In the genomic region with DNA sequence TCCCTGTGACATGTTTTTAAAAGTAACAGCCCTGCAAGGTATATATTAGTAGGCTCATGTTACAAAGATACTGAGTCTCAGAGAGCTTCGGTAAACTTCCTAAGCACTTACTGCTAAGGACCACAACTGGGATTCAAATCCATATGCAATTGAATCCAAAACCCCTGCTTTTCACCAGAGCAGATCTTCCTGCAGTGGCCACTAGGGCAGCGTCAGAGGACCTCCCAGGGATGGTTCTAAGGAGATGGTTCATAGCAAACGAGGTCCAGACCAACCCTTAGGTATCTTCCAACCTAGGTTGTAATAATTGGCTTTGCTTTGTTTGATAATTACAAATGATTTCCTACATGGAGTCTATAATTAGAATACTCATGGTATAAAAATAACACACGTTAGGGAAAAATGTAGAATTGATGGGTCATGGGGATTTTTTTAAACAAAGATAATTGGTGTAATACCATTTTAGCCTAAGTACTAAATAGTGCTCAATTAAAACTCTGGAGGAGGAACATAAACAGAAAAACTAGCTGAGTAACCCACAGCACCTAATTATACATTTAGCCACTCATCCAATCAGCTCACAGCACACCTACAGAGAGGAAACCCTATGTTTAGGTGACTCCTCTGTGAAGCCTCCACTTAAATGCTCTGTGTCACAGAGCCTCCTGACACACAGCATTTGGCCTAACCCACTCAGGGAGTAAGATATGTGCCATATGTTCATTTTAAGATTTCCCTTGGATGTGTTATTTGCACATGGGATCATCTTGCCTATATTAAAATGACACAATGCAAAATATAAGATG, we compare ENCODE assay signal across 8 cellular contexts. TPM values are rescaled to one million over a fixed set of nuclear protein-coding genes. Genes with fewer than 3 reads are reported as not detected.
A peak's percentile ranks its signal among the peaks of the same experiment; 100 is the strongest.
DNase-seq lines count a peak whose midpoint lies in the region; TF ChIP-seq lines count a peak whose summit lies in the region.

No MANE protein-coding gene starts in this region.

- peak; percentile 7 for DNase-seq in stimulated activated CD4-positive, alpha-beta T cell treated with anti-CD3 and anti-CD28 coated beads, Interleukin-15, amount 100 ng/mL, for 24 hours
- DNase-seq in stimulated activated CD4-positive, alpha-beta T cell treated with anti-CD3 and anti-CD28 coated beads, Interleukin-4, amount 100 ng/mL, for 24 hours, result no peak
- DNase-seq in erythroblast (lab: John Stamatoyannopoulos, UW) (peak; percentile 21 to 49), MV-4-11 (lab: John Stamatoyannopoulos, UW) (no peak), NCI-H1694 (lab: John Stamatoyannopoulos, UW) (no peak), foreskin melanocyte (no peak), suprapubic skin (ENCODE audit: low spot score in 2 of 2) (no peak)

- TF ChIP-seq CTCF in OCI-LY3 (IDR thresholded peaks at IDR 0.05; ENCODE audit: low read depth, low read length), result peak; percentile 29
- TF ChIP-seq CTCF in suprapubic skin (IDR thresholded peaks at IDR 0.05), result no peak

- H3K4me1 ChIP-seq in OCI-LY3 (ENCODE audit: low read length) (peaks cover 40% of the 10 kb centered on the region), suprapubic skin (peaks cover 55% of the 10 kb centered on the region)

- no peak overlapping the region for H2AFZ ChIP-seq in OCI-LY3 (ENCODE audit: low read depth, low read length)

- no peaks in the 10 kb centered on the region for H4K20me1 ChIP-seq in OCI-LY3 (ENCODE audit: insufficient read depth, low read length)

- H3K79me2 ChIP-seq in OCI-LY3 (ENCODE audit: low read length), result no peaks in the 10 kb centered on the region

- no peaks in the 10 kb centered on the region for H3K36me3 ChIP-seq in OCI-LY3 (replicated peaks; ENCODE audit: low read depth, low read length)
- no peaks in the 10 kb centered on the region for H3K36me3 ChIP-seq in suprapubic skin

- TF ChIP-seq EP300 in suprapubic skin (IDR thresholded peaks at IDR 0.05), result no peak

- no peak overlapping the region for H3K4me2 ChIP-seq in OCI-LY3 (ENCODE audit: low read length)

- 74% methylated on average over 4 of the region's 4 CpGs for WGBS in suprapubic skin

- H3K27me3 ChIP-seq in OCI-LY3 (ENCODE audit: low read depth, low read length) (peaks cover 13% of the 10 kb centered on the region), suprapubic skin (no peaks in the 10 kb centered on the region)

- TF ChIP-seq POLR2A in erythroblast (IDR thresholded peaks at IDR 0.05; ENCODE audit: low read length), result no peak
- no peak for TF ChIP-seq POLR2A in suprapubic skin (IDR thresholded peaks at IDR 0.05)

- H3K9me3 ChIP-seq in OCI-LY3 (ENCODE audit: insufficient read depth, low read length) (no peaks in the 10 kb centered on the region), suprapubic skin (no peaks in the 10 kb centered on the region)

- H3K27ac ChIP-seq in OCI-LY3 (ENCODE audit: low read length) (no peak overlapping the region), suprapubic skin (no peak overlapping the region)

- no peak overlapping the region for H3K9ac ChIP-seq in OCI-LY3 (ENCODE audit: low read length)

- H3K4me3 ChIP-seq in OCI-LY3 (ENCODE audit: low read length) (no peak overlapping the region), suprapubic skin (no peak overlapping the region)

RNA-seq across cellular contexts. Expression of a gene that starts 10.0 kb away (rescaled TPM):
- 100 to 1,000 TPM; 381 to 577 (median 400) TPM for total RNA-seq in suprapubic skin

Comparison
In these comparisons a context has a peak if more than half of its experiments do, and no peak if none do; other contexts are left out.
1. DNase-seq: peak in stimulated activated CD4-positive, alpha-beta T cell treated with anti-CD3 and anti-CD28 coated beads, Interleukin-15, amount 100 ng/mL, for 24 hours (single experiment) and erythroblast (2 of 2); none in stimulated activated CD4-positive, alpha-beta T cell treated with anti-CD3 and anti-CD28 coated beads, Interleukin-4, amount 100 ng/mL, for 24 hours (single experiment), MV-4-11 (single experiment), NCI-H1694 (single experiment), foreskin melanocyte (single experiment) and suprapubic skin (0 of 2).